ENCODE assay signal across 1 cellular context in the genomic region with DNA sequence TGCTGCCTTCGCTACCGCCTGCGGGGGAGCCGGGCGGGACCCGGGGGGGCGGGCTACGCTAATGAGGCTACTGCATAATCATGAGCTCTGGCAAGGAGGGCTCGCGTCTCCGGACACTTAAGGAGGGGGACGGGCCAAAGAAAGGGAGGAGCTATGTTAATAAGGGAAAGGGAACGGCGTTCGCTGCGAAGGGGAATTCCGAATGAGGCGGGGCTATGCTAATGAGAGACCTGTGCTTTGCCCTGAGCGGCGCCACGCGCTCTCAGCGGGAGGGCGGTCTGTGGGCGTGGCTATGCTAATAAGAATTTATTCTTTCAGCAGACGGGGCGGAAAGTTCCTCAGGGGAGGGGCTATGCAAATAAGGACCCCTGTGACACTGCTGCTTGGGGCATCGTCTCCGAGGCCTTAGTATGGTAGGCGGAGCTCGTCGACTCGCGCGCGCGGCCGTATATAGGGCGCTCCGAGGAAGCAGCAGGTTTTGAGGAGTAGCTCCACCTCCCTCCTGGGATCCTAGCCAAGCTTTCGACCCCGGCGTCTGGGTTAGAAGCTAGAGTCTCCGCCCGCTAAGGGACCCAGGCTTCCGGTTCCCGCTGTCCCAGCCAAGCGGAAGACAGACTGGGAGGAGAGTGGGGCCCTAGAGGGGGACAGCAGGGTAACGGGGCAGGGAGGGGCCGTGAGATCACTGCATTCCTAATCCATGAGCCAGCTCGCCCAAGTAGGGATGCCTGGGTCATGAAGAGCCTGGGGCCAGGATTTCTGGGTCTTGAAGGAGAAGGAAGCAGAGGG.
TF ChIP-seq lines count a peak whose summit lies in the region.

A gene (minus strand): TSS at position 31 of the 786 bp plus-strand sequence. CDS start 45 bp downstream, outside the sequence.

TF ChIP-seq in K562, 482 proteins besides CTCF, POLR2A, EP300 and RAD21 (continued from another document and continues in another):
- TF ChIP-seq, protein P1, sequence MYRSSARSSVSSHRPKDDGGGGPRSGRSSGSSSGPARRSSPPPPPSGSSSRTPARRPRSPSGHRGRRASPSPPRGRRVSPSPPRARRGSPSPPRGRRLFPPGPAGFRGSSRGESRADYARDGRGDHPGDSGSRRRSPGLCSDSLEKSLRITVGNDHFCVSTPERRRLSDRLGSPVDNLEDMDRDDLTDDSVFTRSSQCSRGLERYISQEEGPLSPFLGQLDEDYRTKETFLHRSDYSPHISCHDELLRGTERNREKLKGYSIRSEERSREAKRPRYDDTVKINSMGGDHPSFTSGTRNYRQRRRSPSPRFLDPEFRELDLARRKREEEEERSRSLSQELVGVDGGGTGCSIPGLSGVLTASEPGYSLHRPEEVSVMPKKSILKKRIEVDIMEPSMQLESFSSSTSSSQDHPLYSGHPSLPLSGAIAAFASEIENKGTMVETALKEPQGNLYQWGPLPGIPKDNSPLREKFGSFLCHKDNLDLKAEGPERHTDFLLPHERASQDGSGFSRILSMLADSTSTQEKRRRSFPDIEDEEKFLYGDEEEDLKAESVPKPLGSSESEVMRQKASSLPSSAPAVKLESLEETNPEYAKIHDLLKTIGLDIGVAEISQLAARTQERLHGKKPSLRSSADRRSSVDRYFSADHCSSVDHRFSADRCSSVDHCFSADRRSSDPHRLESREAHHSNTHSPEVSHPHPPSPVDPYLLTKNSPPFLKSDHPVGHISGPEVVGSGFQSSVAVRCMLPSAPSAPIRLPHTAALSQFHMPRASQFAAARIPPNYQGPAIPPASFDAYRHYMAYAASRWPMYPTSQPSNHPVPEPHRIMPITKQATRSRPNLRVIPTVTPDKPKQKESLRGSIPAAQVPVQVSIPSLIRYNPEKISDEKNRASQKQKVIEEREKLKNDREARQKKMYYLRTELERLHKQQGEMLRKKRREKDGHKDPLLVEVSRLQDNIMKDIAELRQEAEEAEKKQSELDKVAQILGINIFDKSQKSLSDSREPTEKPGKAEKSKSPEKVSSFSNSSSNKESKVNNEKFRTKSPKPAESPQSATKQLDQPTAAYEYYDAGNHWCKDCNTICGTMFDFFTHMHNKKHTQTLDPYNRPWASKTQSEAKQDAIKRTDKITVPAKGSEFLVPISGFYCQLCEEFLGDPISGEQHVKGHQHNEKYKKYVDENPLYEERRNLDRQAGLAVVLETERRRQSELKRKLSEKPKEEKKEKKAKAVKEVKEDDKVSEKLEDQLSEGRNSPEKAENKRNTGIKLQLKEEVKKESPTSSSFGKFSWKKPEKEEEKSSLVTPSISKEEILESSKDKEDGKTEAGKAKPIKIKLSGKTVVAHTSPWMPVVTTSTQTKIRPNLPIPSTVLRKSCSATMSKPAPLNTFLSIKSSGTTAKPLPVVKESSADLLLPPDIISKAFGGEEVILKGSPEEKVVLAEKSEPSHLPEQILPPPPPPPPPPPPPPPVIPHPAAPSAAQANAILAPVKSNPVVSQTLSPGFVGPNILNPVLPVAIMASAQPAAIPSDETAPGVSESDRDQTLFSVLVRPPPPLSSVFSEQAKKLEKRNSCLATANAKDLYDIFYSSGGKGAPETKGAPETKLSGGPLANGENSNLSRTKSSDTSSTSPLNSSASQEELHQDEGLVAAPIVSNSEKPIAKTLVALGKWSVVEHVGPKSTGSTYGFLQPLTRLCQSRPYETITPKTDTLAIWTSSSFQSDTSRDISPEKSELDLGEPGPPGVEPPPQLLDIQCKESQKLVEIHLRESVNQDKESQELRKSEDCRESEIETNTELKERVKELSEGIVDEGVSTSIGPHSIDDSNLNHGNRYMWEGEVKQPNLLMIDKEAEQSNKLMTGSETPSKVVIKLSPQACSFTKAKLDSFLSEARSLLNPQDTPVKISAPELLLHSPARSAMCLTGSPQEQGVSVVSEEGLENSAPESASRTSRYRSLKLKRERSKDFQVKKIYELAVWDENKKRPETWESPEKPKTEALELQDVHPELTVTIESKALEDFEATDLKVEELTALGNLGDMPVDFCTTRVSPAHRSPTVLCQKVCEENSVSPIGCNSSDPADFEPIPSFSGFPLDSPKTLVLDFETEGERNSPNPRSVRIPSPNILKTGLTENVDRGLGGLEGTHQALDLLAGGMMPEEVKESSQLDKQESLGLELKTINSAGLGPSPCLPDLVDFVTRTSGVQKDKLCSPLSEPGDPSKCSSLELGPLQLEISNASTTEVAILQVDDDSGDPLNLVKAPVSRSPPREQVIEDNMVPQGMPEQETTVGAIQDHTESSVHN (IDR thresholded peaks at IDR 0.05; ENCODE audit: borderline replicate concordance in 1 of 2, low read depth in 1 of 2) = peak in 1 of 2 experiments; percentile 68; a peak in 1 of 4 replicates
- TF ChIP-seq, protein P2, sequence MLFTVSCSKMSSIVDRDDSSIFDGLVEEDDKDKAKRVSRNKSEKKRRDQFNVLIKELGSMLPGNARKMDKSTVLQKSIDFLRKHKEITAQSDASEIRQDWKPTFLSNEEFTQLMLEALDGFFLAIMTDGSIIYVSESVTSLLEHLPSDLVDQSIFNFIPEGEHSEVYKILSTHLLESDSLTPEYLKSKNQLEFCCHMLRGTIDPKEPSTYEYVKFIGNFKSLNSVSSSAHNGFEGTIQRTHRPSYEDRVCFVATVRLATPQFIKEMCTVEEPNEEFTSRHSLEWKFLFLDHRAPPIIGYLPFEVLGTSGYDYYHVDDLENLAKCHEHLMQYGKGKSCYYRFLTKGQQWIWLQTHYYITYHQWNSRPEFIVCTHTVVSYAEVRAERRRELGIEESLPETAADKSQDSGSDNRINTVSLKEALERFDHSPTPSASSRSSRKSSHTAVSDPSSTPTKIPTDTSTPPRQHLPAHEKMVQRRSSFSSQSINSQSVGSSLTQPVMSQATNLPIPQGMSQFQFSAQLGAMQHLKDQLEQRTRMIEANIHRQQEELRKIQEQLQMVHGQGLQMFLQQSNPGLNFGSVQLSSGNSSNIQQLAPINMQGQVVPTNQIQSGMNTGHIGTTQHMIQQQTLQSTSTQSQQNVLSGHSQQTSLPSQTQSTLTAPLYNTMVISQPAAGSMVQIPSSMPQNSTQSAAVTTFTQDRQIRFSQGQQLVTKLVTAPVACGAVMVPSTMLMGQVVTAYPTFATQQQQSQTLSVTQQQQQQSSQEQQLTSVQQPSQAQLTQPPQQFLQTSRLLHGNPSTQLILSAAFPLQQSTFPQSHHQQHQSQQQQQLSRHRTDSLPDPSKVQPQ (CRISPR knock-in tag; IDR thresholded peaks at IDR 0.05; ENCODE audit: borderline replicate concordance) = no peak
- no peak for TF ChIP-seq TGIF2 (CRISPR knock-in tag; IDR thresholded peaks at IDR 0.05)
- TF ChIP-seq, protein P3, sequence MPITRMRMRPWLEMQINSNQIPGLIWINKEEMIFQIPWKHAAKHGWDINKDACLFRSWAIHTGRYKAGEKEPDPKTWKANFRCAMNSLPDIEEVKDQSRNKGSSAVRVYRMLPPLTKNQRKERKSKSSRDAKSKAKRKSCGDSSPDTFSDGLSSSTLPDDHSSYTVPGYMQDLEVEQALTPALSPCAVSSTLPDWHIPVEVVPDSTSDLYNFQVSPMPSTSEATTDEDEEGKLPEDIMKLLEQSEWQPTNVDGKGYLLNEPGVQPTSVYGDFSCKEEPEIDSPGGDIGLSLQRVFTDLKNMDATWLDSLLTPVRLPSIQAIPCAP (CRISPR knock-in tag; IDR thresholded peaks at IDR 0.05; ENCODE audit: borderline replicate concordance) = no peak
- no peak for TF ChIP-seq HSF4 (CRISPR knock-in tag; IDR thresholded peaks at IDR 0.05; ENCODE audit: borderline replicate concordance)
- TF ChIP-seq PTTG1 (tag; IDR thresholded peaks at IDR 0.05; ENCODE audit: low read depth) = no peak
- no peak for TF ChIP-seq ATF1 (CRISPR knock-in tag; IDR thresholded peaks at IDR 0.05)
- TF ChIP-seq ATF1 (tag; IDR thresholded peaks at IDR 0.05) = peak; percentile 80
- TF ChIP-seq ZNF146 (CRISPR knock-in tag; IDR thresholded peaks at IDR 0.05; ENCODE audit: unreplicated experiment) = no peak
- TF ChIP-seq ILF3 (IDR thresholded peaks at IDR 0.05; ENCODE audit: borderline replicate concordance) = no peak
- TF ChIP-seq, protein P4, sequence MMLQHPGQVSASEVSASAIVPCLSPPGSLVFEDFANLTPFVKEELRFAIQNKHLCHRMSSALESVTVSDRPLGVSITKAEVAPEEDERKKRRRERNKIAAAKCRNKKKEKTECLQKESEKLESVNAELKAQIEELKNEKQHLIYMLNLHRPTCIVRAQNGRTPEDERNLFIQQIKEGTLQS (IDR thresholded peaks at IDR 0.05) = peak; percentile 96
- TF ChIP-seq, protein P4 (CRISPR knock-in tag; conservative IDR thresholded peaks at IDR 0.05) = peak; percentile 89
- TF ChIP-seq CXXC5 (CRISPR knock-in tag; IDR thresholded peaks at IDR 0.05) = peak; percentile 82
- peak; percentile 93 for TF ChIP-seq JUN (IDR thresholded peaks at IDR 0.05; ENCODE audit: borderline replicate concordance, low read depth, low read length)
- peak; percentile 96 for TF ChIP-seq JUN (CRISPR knock-in tag; IDR thresholded peaks at IDR 0.05; ENCODE audit: borderline replicate concordance)
- no peak for TF ChIP-seq RBM14 (IDR thresholded peaks at IDR 0.05; ENCODE audit: borderline replicate concordance, insufficient read depth, low read depth, low read length)
- peak; percentile 78; the same call in 1 of the 2 replicates for TF ChIP-seq LCOR (CRISPR knock-in tag; IDR thresholded peaks at IDR 0.05)
- no peak for TF ChIP-seq FOXA1 (IDR thresholded peaks at IDR 0.05; ENCODE audit: borderline replicate concordance)
- no peak for TF ChIP-seq ZNF134 (CRISPR knock-in tag; conservative IDR thresholded peaks at IDR 0.05)
- TF ChIP-seq KDM5B (IDR thresholded peaks at IDR 0.05; ENCODE audit: insufficient replicate concordance, low read depth, low read length) = peak; percentile 72
- TF ChIP-seq XRCC5 (IDR thresholded peaks at IDR 0.05; ENCODE audit: low read depth, low read length) = peak; percentile 85; the same call in 1 of the 2 replicates
- no peak; a peak in 1 of 4 replicates for TF ChIP-seq FOXK2 (conservative IDR thresholded peaks at IDR 0.05 in 1 of 2, IDR thresholded peaks at IDR 0.05 in 1 of 2; ENCODE audit: low read depth in 2 of 2)
- TF ChIP-seq MTA3 (IDR thresholded peaks at IDR 0.05; ENCODE audit: borderline replicate concordance) = peak; percentile 90
- no peak for TF ChIP-seq KDM2B (CRISPR knock-in tag; IDR thresholded peaks at IDR 0.05)
- peak; percentile 83 for TF ChIP-seq SMAD4 (CRISPR knock-in tag; conservative IDR thresholded peaks at IDR 0.05)
- TF ChIP-seq ZNF644 (tag; IDR thresholded peaks at IDR 0.05; ENCODE audit: low read depth) = no peak
- TF ChIP-seq, protein P5, sequence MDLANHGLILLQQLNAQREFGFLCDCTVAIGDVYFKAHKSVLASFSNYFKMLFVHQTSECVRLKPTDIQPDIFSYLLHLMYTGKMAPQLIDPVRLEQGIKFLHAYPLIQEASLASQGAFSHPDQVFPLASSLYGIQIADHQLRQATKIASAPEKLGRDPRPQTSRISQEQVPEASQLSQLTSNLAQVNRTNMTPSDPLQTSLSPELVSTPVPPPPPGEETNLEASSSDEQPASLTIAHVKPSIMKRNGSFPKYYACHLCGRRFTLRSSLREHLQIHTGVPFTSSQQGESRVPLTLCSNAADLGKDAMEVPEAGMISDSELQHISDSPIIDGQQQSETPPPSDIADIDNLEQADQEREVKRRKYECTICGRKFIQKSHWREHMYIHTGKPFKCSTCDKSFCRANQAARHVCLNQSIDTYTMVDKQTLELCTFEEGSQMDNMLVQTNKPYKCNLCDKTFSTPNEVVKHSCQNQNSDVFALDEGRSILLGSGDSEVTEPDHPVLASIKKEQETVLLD (IDR thresholded peaks at IDR 0.05) = peak; percentile 86
- TF ChIP-seq KDM1A (IDR thresholded peaks at IDR 0.05) = no peak
- peak; percentile 59; the same call in 1 of the 2 replicates for TF ChIP-seq ZNF143 (CRISPR knock-in tag; IDR thresholded peaks at IDR 0.05)
- peak in 1 of 2 experiments; percentile 90; a peak in 1 of 4 replicates for TF ChIP-seq SRF (CRISPR knock-in tag; IDR thresholded peaks at IDR 0.05)
- TF ChIP-seq FOS (IDR thresholded peaks at IDR 0.05; ENCODE audit: extremely low read depth, insufficient read length) = no peak
- TF ChIP-seq ZNF696 (CRISPR knock-in tag; conservative IDR thresholded peaks at IDR 0.05) = no peak
- TF ChIP-seq EP400 (IDR thresholded peaks at IDR 0.05) = peak; percentile 74
- TF ChIP-seq ZNF232 (CRISPR knock-in tag; IDR thresholded peaks at IDR 0.05) = no peak
- no peak for TF ChIP-seq ZNF764 (CRISPR knock-in tag; IDR thresholded peaks at IDR 0.05; ENCODE audit: low read depth)
- no peak for TF ChIP-seq SIN3B (IDR thresholded peaks at IDR 0.05; ENCODE audit: low read depth)
- no peak for TF ChIP-seq KHSRP (IDR thresholded peaks at IDR 0.05)
- TF ChIP-seq, protein P6, sequence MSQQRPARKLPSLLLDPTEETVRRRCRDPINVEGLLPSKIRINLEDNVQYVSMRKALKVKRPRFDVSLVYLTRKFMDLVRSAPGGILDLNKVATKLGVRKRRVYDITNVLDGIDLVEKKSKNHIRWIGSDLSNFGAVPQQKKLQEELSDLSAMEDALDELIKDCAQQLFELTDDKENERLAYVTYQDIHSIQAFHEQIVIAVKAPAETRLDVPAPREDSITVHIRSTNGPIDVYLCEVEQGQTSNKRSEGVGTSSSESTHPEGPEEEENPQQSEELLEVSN (IDR thresholded peaks at IDR 0.05; ENCODE audit: borderline replicate concordance in 1 of 2, extremely low read depth in 1 of 2, insufficient read depth in 1 of 2, insufficient read length in 1 of 2, low read depth in 1 of 2, low read length in 1 of 2, poor library complexity in 1 of 2, severe bottlenecking in 1 of 2) = peak in 1 of 2 experiments; percentile 43
- peak in 1 of 2 experiments; percentile 27; a peak in 1 of 4 replicates for TF ChIP-seq FOXA3 (CRISPR knock-in tag; conservative IDR thresholded peaks at IDR 0.05 in 1 of 2, IDR thresholded peaks at IDR 0.05 in 1 of 2)
